In genomic region chr9:72872718-72873117, GRCh38 we compare ENCODE assay signal across 1 cellular context.
TF ChIP-seq lines count a peak whose summit lies in the region.

No MANE protein-coding gene starts in this region.

TF ChIP-seq in K562, 482 proteins besides CTCF, POLR2A, EP300 and RAD21:
- no peak for TF ChIP-seq NRF1 (conservative IDR thresholded peaks at IDR 0.05 in 1 of 2, IDR thresholded peaks at IDR 0.05 in 1 of 2)
- TF ChIP-seq ZNF398 (CRISPR knock-in tag; IDR thresholded peaks at IDR 0.05): no peak
- TF ChIP-seq ZHX1 (conservative IDR thresholded peaks at IDR 0.05; ENCODE audit: low read length): no peak
- TF ChIP-seq E2F5 (CRISPR knock-in tag; IDR thresholded peaks at IDR 0.05): no peak
- TF ChIP-seq ZNF282 (CRISPR knock-in tag; IDR thresholded peaks at IDR 0.05): no peak
- TF ChIP-seq ZNF561 (CRISPR knock-in tag; conservative IDR thresholded peaks at IDR 0.05): no peak
- TF ChIP-seq ZBTB34 (CRISPR knock-in tag; IDR thresholded peaks at IDR 0.05): no peak
- no peak for TF ChIP-seq TFE3 (CRISPR knock-in tag; IDR thresholded peaks at IDR 0.05)
- TF ChIP-seq CTCFL (IDR thresholded peaks at IDR 0.05; ENCODE audit: borderline replicate concordance, insufficient read depth, low read depth, low read length, poor library complexity, severe bottlenecking): no peak
- TF ChIP-seq ZBTB40 (IDR thresholded peaks at IDR 0.05): no peak
- TF ChIP-seq ZBTB40 (CRISPR knock-in tag; IDR thresholded peaks at IDR 0.05): no peak
- no peak for TF ChIP-seq CGGBP1 (CRISPR knock-in tag; IDR thresholded peaks at IDR 0.05)
- TF ChIP-seq NKRF (IDR thresholded peaks at IDR 0.05; ENCODE audit: borderline replicate concordance): no peak
- TF ChIP-seq NFYB (IDR thresholded peaks at IDR 0.05; ENCODE audit: extremely low read depth, insufficient read length): no peak
- no peak for TF ChIP-seq SREBF1 (IDR thresholded peaks at IDR 0.05; ENCODE audit: borderline replicate concordance, low read depth, low read length)
- no peak for TF ChIP-seq ZNF699 (CRISPR knock-in tag; IDR thresholded peaks at IDR 0.05; ENCODE audit: insufficient replicate concordance)
